19 cellular contexts compared by ENCODE assay signal in genomic region chr9:86838883-86839497, GRCh38.
A peak's percentile ranks its signal among the peaks of the same experiment; 100 is the strongest.
DNase-seq lines count a peak whose midpoint lies in the region; ATAC-seq and TF ChIP-seq lines count a peak whose summit lies in the region.
"Had no signal": no experiment of that assay in that cellular context is flagged by ENCODE, and none has a peak within 500 bp of the region (broad histone marks: within the 10 kb centered on the region; RNA-seq: fewer than 3 reads in every experiment).

No MANE protein-coding gene starts in this region.

- H3K9me3 Mint-ChIP-seq in brain: no peaks in the 10 kb centered on the region
- H3K9me3 Mint-ChIP-seq in nephron progenitor cell: no peaks in the 10 kb centered on the region
- H3K9me3 Mint-ChIP-seq in type B pancreatic cell: peaks cover 8% of the 10 kb centered on the region

- H3K4me1 Mint-ChIP-seq in brain (peaks cover 66% of the 10 kb centered on the region), nephron progenitor cell (peaks cover 84% of the 10 kb centered on the region), type B pancreatic cell (ENCODE audit: unreplicated experiment) (peaks cover 44% of the 10 kb centered on the region)
- H3K4me1 Mint-ChIP-seq: CD14-positive monocyte had no signal

- WGBS in heart right ventricle, 2 donors: 71 to 79% methylated on average over 13 of the region's 13 CpGs

- DNase-seq in heart right ventricle (peak; percentile 32 to 64), nephron progenitor cell (peak; percentile 25), type B pancreatic cell (ENCODE audit: extremely low spot score, unreplicated experiment) (no peak), COLO668 (lab: John Stamatoyannopoulos, UW; ENCODE audit: unreplicated experiment) (no peak), posterior vena cava (ENCODE audit: low spot score) (no peak)
- DNase-seq: ACHN, AML-193, Caco-2, DMS153, KG1, MG63, NCI-H1092 treated with DMSO at 0.1 percent for 48 hours, NCI-H1694, NCI-H2107, NCI-H69, SHP77 treated with DMSO at 0.1 percent for 48 hours had no signal

- H3K27ac Mint-ChIP-seq in brain (peak overlapping the region in 3 of 5 experiments; percentile 21 to 62 (median 50)), nephron progenitor cell (peak overlapping the region; percentile 99), type B pancreatic cell (no peak overlapping the region)
- H3K27ac Mint-ChIP-seq: CD14-positive monocyte had no signal

- no peak for TF ChIP-seq CTCF in brain (conservative IDR thresholded peaks at IDR 0.05)
- no peak for TF ChIP-seq CTCF in heart right ventricle (IDR thresholded peaks at IDR 0.05)
- TF ChIP-seq CTCF in nephron progenitor cell (IDR thresholded peaks at IDR 0.05): no peak
- no peak for TF ChIP-seq CTCF in type B pancreatic cell (conservative IDR thresholded peaks at IDR 0.05)

- ATAC-seq in heart right ventricle (peak; percentile 40 to 90 (median 81)), GM21528 (IDR thresholded peaks at IDR 0.05; ENCODE audit: low FRiP score, unreplicated experiment) (no peak)

- H3K9me3 ChIP-seq in heart right ventricle: no peaks in the 10 kb centered on the region
- H3K9me3 ChIP-seq: Caco-2, MG63 had no signal

- H3K36me3 ChIP-seq in heart right ventricle: no peaks in the 10 kb centered on the region
- H3K36me3 ChIP-seq: MG63 had no signal

- H3K27ac ChIP-seq in heart right ventricle: peak overlapping the region in 9 of 10 donors; percentile 0 to 60 (median 34)

- peaks cover 0 to 14% (median 0%) of the 10 kb centered on the region in 9 donors for H3K4me1 ChIP-seq in heart right ventricle
- H3K4me1 ChIP-seq: Caco-2 had no signal

- intact Hi-C loops in heart right ventricle (cut with DNase I): no loop called here
- intact Hi-C loops in posterior vena cava (cut with DNase I): no loop called here

- H3K27me3 Mint-ChIP-seq in brain (no peaks in the 10 kb centered on the region), nephron progenitor cell (ENCODE audit: low read depth, poor library complexity) (no peaks in the 10 kb centered on the region), type B pancreatic cell (peaks cover 9% of the 10 kb centered on the region)

- peaks cover 0 to 14% (median 0%) of the 10 kb centered on the region in 7 donors for H3K27me3 ChIP-seq in heart right ventricle
- H3K27me3 ChIP-seq: MG63 had no signal

- peak overlapping the region in 1 of 5 experiments; percentile 13 for H3K4me3 Mint-ChIP-seq in brain
- H3K4me3 Mint-ChIP-seq in nephron progenitor cell: peak overlapping the region; percentile 16
- peak overlapping the region; percentile 27 for H3K4me3 Mint-ChIP-seq in type B pancreatic cell
- H3K4me3 Mint-ChIP-seq: CD14-positive monocyte had no signal

- H3K36me3 Mint-ChIP-seq in brain: no peaks in the 10 kb centered on the region
- H3K36me3 Mint-ChIP-seq in nephron progenitor cell (ENCODE audit: low read depth): no peaks in the 10 kb centered on the region
- no peaks in the 10 kb centered on the region for H3K36me3 Mint-ChIP-seq in type B pancreatic cell
- H3K36me3 Mint-ChIP-seq: CD14-positive monocyte had no signal

- no peak overlapping the region for H3K4me3 ChIP-seq in heart right ventricle
- H3K4me3 ChIP-seq: MG63 had no signal

Comparison
In these comparisons a context has a peak if more than half of its experiments do, and no peak if none do; other contexts are left out.
1. DNase-seq: peak in heart right ventricle (2 of 2) and nephron progenitor cell (single experiment); none in type B pancreatic cell (single experiment), COLO668 (single experiment) and posterior vena cava (single experiment).